In the genomic region with DNA sequence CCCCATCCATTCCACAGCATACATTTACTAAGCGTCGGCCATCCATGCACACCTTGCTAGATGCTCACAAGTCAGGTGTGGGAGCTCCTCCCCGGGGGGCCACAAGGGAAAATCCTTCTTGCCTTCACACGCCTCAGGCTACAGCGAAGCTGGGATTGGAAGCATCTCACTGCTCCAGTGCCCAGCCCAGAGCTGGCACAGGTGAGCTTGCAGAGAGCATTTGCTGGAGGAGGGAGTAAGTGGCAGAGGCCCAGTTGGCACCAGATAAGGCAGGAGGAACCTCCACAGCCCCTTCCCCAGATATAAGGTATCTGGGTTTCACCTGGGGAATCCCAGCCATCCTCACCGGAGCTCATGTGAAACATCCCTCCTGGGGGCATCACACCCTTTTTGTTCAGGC, we compare ENCODE assay signal across 2 cellular contexts.
TF ChIP-seq lines count a peak whose summit lies in the region.

No MANE protein-coding gene starts in this region.

TF ChIP-seq in endothelial cell of umbilical vein, 7 proteins besides CTCF, POLR2A, EP300 and RAD21:
- TF ChIP-seq FOS (IDR thresholded peaks at IDR 0.05; ENCODE audit: borderline replicate concordance, insufficient read depth, low read length) (no peak), MYC (IDR thresholded peaks at IDR 0.05; ENCODE audit: low read depth, low read length) (no peak), POLR2AphosphoS5 (IDR thresholded peaks at IDR 0.05; ENCODE audit: insufficient read depth, low read depth, low read length) (no peak), GATA2 (IDR thresholded peaks at IDR 0.05; ENCODE audit: insufficient read depth, insufficient read length, low read depth, low read length) (no peak), JUN (IDR thresholded peaks at IDR 0.05; ENCODE audit: borderline replicate concordance, insufficient read depth, insufficient read length, low read depth) (no peak), EZH2 (IDR thresholded peaks at IDR 0.05; ENCODE audit: borderline replicate concordance, low read depth, low read length, severe bottlenecking) (no peak)
- TF ChIP-seq, protein P1, sequence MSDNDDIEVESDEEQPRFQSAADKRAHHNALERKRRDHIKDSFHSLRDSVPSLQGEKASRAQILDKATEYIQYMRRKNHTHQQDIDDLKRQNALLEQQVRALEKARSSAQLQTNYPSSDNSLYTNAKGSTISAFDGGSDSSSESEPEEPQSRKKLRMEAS (IDR thresholded peaks at IDR 0.05; ENCODE audit: insufficient read depth, insufficient read length), result no peak
TF ChIP-seq in endothelial cell of umbilical vein: peak in this region for 0.

TF ChIP-seq in liver, 16 proteins besides CTCF, POLR2A, EP300 and RAD21:
- TF ChIP-seq REST (IDR thresholded peaks at IDR 0.05), result no peak
- TF ChIP-seq FOXA1 (IDR thresholded peaks at IDR 0.05), result no peak
- TF ChIP-seq NR2F2 (IDR thresholded peaks at IDR 0.05), result no peak
- no peak for TF ChIP-seq EGR1 (IDR thresholded peaks at IDR 0.05; ENCODE audit: low read depth in 2 of 2)
- no peak for TF ChIP-seq JUND (IDR thresholded peaks at IDR 0.05)
